Comparison of ENCODE assay signal across 4 cellular contexts in the genomic region with DNA sequence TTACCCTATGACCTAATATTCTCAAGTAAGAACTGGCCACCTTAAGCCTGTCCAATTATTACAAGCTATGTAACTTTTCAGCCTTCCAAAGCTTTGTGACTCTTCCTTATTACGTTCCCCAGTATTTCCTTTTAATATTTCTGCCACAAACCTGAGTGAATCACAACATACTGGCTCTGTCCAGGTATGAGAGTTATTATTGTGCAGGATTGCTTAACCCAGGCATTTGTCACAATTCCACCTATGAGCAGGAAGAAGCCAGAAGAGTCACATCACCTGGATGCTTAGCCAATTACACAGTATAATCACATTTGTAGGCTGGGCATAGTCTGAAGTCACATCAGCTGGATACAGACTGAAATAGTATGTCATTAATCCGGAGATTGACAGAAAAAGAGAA. TPM values are rescaled to one million over a fixed set of nuclear protein-coding genes. Genes with fewer than 3 reads are reported as not detected.
"Had no signal": no experiment of that assay in that cellular context is flagged by ENCODE, and none has a peak within 500 bp of the region (broad histone marks: within the 10 kb centered on the region; RNA-seq: fewer than 3 reads in every experiment).

No MANE protein-coding gene starts in this region.

RNA-seq across cellular contexts. Expression of a gene that starts 8.6 kb away (rescaled TPM):
- total RNA-seq: LHCN-M2, M059J, MCF 10A, NCI-H460 had no signal
